In genomic region chr18:76689646-76690264, GRCh38 we compare ENCODE assay signal across 20 cellular contexts.
DNase-seq lines count a peak whose midpoint lies in the region; ATAC-seq and TF ChIP-seq lines count a peak whose summit lies in the region.
"Had no signal": no experiment of that assay in that cellular context is flagged by ENCODE, and none has a peak within 500 bp of the region (broad histone marks: within the 10 kb centered on the region; RNA-seq: fewer than 3 reads in every experiment).

No MANE protein-coding gene starts in this region.

- H3K79me2 ChIP-seq in PC-3 (ENCODE audit: low read length) (no peaks in the 10 kb centered on the region), osteoblast (ENCODE audit: insufficient read depth, low read length) (no peaks in the 10 kb centered on the region)

- H3K9me3 ChIP-seq in PC-3 (ENCODE audit: low read length) (no peaks in the 10 kb centered on the region), osteoblast (ENCODE audit: low read depth, low read length) (no peaks in the 10 kb centered on the region)
- H3K9me3 ChIP-seq: neutrophil, vagina had no signal

- DNase-seq in NCI-H146 (lab: John Stamatoyannopoulos, UW) (peak; percentile 33), NCI-H146 treated with DMSO at 0.1 percent for 48 hours (lab: John Stamatoyannopoulos, UW; ENCODE audit: unreplicated experiment) (no peak), PC-3 (no peak), foreskin keratinocyte (peak in 1 of 2 donors; percentile 39), osteoblast (ENCODE audit: insufficient read length, low spot score, missing footprints) (no peak)
- DNase-seq in activated CD4-positive, alpha-beta T cell treated with anti-CD3 and anti-CD28 coated beads for 36 hours = no peak
- DNase-seq: activated T-cell treated with anti-CD3 and anti-CD28 coated beads, Interleukin-2, amount 50 U/mL, for 48 hours; GF-D8; NCI-H2029 treated with DMSO at 0.1 percent for 48 hours; NCI-H524 treated with DMSO at 0.1 percent for 48 hours; PC-9; stimulated activated CD4-positive, alpha-beta T cell treated with anti-CD3 and anti-CD28 coated beads, Interleukin-12 subunit alpha, Interleukin-12 subunit beta, amount 100 ng/mL, for 4 hours; substantia nigra had no signal

- no peaks in the 10 kb centered on the region for H3K36me3 Mint-ChIP-seq in activated CD4-positive, alpha-beta T cell treated with anti-CD3 and anti-CD28 coated beads for 36 hours (ENCODE audit: low read depth)
- H3K36me3 Mint-ChIP-seq: activated naive CD4-positive, alpha-beta T cell treated with anti-CD3 and anti-CD28 coated beads, Interleukin-2, amount 50 U/mL, for 72 hours had no signal

- no peak overlapping the region for H3K9ac ChIP-seq in PC-3 (ENCODE audit: low read length)

- no peak overlapping the region for H2AFZ ChIP-seq in PC-3 (ENCODE audit: low read length)
- H2AFZ ChIP-seq in osteoblast (ENCODE audit: low read length) = no peak overlapping the region
- H2AFZ ChIP-seq: PC-9 had no signal

- H3K27ac Mint-ChIP-seq in activated CD4-positive, alpha-beta T cell treated with anti-CD3 and anti-CD28 coated beads for 36 hours = no peak overlapping the region
- H3K27ac Mint-ChIP-seq: activated naive CD4-positive, alpha-beta T cell treated with anti-CD3 and anti-CD28 coated beads, Interleukin-2, amount 50 U/mL, for 72 hours; T-helper 2 cell treated with Interferon-gamma antibody and Interleukin-4, amounts not matched to agents 5 μg/mL and 100 μg/mL, for 36 hours had no signal

- BruUV-seq in PC-3 (replicated peaks; lab: Mats Ljungman, UMichigan) = no TSS peak

- ATAC-seq in PC-3 = no peak
- peak; percentile 25 for ATAC-seq in foreskin keratinocyte
- no peak for ATAC-seq in HG03280 (IDR thresholded peaks at IDR 0.05; ENCODE audit: unreplicated experiment)
- no peak for ATAC-seq in HG03469 (IDR thresholded peaks at IDR 0.05; ENCODE audit: unreplicated experiment)
- no peak for ATAC-seq in activated CD4-positive, alpha-beta T cell treated with anti-CD3 and anti-CD28 coated beads for 36 hours
- ATAC-seq: activated CD4-positive, CD25-positive, alpha-beta regulatory T cell treated with anti-CD3 and anti-CD28 coated beads, Interleukin-2, amount 50 U/mL, for 24 hours; activated naive CD4-positive, alpha-beta T cell treated with anti-CD3 and anti-CD28 coated beads, Interleukin-2, amount 50 U/mL, for 72 hours had no signal

- no peaks in the 10 kb centered on the region for H3K9me2 ChIP-seq in PC-3 (replicated peaks; ENCODE audit: low read length)

- CTCF ChIA-PET in PC-3 (lab: Charles Lee) = no interaction called here
- CTCF ChIA-PET in activated CD4-positive, alpha-beta T cell treated with anti-CD3 and anti-CD28 coated beads for 36 hours (lab: Charles Lee) = interaction anchor here (0.6 to 0.7 kb wide), 3 partner anchors 9 to 161 kb away, joined by 3 read pairs; no protein-coding TSS in a partner anchor

- H3K4me2 ChIP-seq in PC-3 (ENCODE audit: low read length) = no peak overlapping the region
- H3K4me2 ChIP-seq in osteoblast (ENCODE audit: insufficient read depth, low read length) = no peak overlapping the region
- H3K4me2 ChIP-seq: PC-9 had no signal

- H3K4me1 ChIP-seq in PC-3 (ENCODE audit: insufficient read depth, low read length) = no peaks in the 10 kb centered on the region
- H3K4me1 ChIP-seq in foreskin keratinocyte = peaks cover 9% of the 10 kb centered on the region
- H3K4me1 ChIP-seq in osteoblast (ENCODE audit: insufficient read depth, low read length) = peaks cover 6% of the 10 kb centered on the region

- H3K27me3 Mint-ChIP-seq in activated CD4-positive, alpha-beta T cell treated with anti-CD3 and anti-CD28 coated beads for 36 hours = peaks cover 14% of the 10 kb centered on the region

- no peaks in the 10 kb centered on the region for H3F3A ChIP-seq in PC-3 (ENCODE audit: low read length, unreplicated experiment)

- peaks cover 9% of the 10 kb centered on the region for H3K4me1 Mint-ChIP-seq in activated CD4-positive, alpha-beta T cell treated with anti-CD3 and anti-CD28 coated beads for 36 hours

- TF ChIP-seq CTCF in PC-3 (conservative IDR thresholded peaks at IDR 0.05; ENCODE audit: low read depth, low read length) (0 out of 2 replicates have a peak, but pooled peaks have one; percentile 18), foreskin keratinocyte (conservative IDR thresholded peaks at IDR 0.05) (peak; percentile 56), osteoblast (IDR thresholded peaks at IDR 0.05; ENCODE audit: extremely low read depth, low read depth, low read length) (peak; percentile 14)

- POLR2A ChIA-PET in PC-3 (lab: Charles Lee; ENCODE audit: unreplicated experiment) = no interaction called here
- POLR2A ChIA-PET in activated CD4-positive, alpha-beta T cell treated with anti-CD3 and anti-CD28 coated beads for 36 hours (lab: Charles Lee) = no interaction called here

- peaks cover 81% of the 10 kb centered on the region for H3K27me3 ChIP-seq in PC-3 (ENCODE audit: low read length)
- H3K27me3 ChIP-seq in foreskin keratinocyte = peaks cover 4% of the 10 kb centered on the region
- peaks cover 44% of the 10 kb centered on the region for H3K27me3 ChIP-seq in osteoblast (ENCODE audit: insufficient read depth, low read length)
- H3K27me3 ChIP-seq: vagina had no signal

- no peaks in the 10 kb centered on the region for H3K9me3 Mint-ChIP-seq in activated CD4-positive, alpha-beta T cell treated with anti-CD3 and anti-CD28 coated beads for 36 hours (ENCODE audit: low read depth)
- H3K9me3 Mint-ChIP-seq: activated naive CD4-positive, alpha-beta T cell treated with anti-CD3 and anti-CD28 coated beads, Interleukin-2, amount 50 U/mL, for 72 hours; T-helper 2 cell treated with Interferon-gamma antibody and Interleukin-4, amounts not matched to agents 5 μg/mL and 100 μg/mL, for 36 hours had no signal

- H3K4me3 Mint-ChIP-seq in activated CD4-positive, alpha-beta T cell treated with anti-CD3 and anti-CD28 coated beads for 36 hours = no peak overlapping the region
- H3K4me3 Mint-ChIP-seq: T-helper 2 cell treated with Interferon-gamma antibody and Interleukin-4, amounts not matched to agents 5 μg/mL and 100 μg/mL, for 36 hours had no signal

- H3K27ac ChIP-seq in PC-3 (ENCODE audit: low read length) = no peak overlapping the region
- H3K27ac ChIP-seq in foreskin keratinocyte = no peak overlapping the region
- no peak overlapping the region for H3K27ac ChIP-seq in osteoblast (ENCODE audit: low read depth, low read length)
- H3K27ac ChIP-seq: neutrophil, PC-9, vagina had no signal

- intact Hi-C loops in PC-3 (cut with micrococcal nuclease) = no loop called here
- intact Hi-C loops in activated CD4-positive, alpha-beta T cell treated with anti-CD3 and anti-CD28 coated beads for 36 hours (cut with DNase I, micrococcal nuclease) = no loop called here

- no peak overlapping the region for H3K4me3 ChIP-seq in PC-3 (ENCODE audit: low read length)
- H3K4me3 ChIP-seq in osteoblast (ENCODE audit: insufficient read depth, low read length) = no peak overlapping the region
- H3K4me3 ChIP-seq: PC-9, vagina had no signal

- H3K36me3 ChIP-seq in PC-3 (ENCODE audit: low read depth, low read length) = no peaks in the 10 kb centered on the region
- no peaks in the 10 kb centered on the region for H3K36me3 ChIP-seq in osteoblast (ENCODE audit: insufficient read depth, low read length)
- H3K36me3 ChIP-seq: neutrophil, vagina had no signal

- H4K20me1 ChIP-seq in PC-3 (ENCODE audit: low read length) (no peaks in the 10 kb centered on the region), osteoblast (ENCODE audit: insufficient read depth, low read length) (no peaks in the 10 kb centered on the region)
